Comparison of ENCODE assay signal across 1 cellular context in the genomic region with DNA sequence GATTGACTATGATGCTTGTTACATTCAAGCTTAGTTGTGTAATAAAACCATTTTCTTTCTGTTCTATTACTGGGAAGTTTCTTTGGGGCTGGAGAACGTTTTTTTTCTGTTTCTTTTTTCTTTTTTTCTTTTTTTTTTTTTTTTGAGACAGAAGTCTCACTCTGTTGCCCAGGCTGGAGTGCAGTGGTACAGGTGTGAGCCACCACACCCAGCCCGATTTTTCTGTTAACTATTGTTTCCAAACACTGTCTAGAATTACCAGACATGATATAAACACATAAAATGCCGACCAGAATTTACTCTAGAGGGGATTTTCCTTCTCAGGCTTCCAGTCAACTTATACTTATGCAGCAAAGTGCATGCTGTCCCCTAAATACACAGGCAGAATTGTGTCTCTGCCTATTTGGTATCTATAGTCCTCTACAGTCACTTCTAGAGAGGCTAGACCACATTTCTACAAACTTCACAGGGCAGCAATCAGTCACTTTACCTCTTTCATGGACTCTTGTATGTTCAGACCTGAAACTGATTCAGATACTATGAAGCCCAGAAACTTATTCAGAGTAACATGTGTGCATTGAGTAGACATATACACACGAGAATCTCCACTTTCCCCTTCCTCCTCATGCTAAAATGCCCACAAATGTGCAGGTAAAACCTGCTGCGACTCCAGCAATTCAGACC.
TF ChIP-seq lines count a peak whose summit lies in the region.

No MANE protein-coding gene starts in this region.

TF ChIP-seq in GM12878, 131 proteins besides CTCF, POLR2A, EP300 and RAD21 (continued from another document):
- TF ChIP-seq, protein P1, sequence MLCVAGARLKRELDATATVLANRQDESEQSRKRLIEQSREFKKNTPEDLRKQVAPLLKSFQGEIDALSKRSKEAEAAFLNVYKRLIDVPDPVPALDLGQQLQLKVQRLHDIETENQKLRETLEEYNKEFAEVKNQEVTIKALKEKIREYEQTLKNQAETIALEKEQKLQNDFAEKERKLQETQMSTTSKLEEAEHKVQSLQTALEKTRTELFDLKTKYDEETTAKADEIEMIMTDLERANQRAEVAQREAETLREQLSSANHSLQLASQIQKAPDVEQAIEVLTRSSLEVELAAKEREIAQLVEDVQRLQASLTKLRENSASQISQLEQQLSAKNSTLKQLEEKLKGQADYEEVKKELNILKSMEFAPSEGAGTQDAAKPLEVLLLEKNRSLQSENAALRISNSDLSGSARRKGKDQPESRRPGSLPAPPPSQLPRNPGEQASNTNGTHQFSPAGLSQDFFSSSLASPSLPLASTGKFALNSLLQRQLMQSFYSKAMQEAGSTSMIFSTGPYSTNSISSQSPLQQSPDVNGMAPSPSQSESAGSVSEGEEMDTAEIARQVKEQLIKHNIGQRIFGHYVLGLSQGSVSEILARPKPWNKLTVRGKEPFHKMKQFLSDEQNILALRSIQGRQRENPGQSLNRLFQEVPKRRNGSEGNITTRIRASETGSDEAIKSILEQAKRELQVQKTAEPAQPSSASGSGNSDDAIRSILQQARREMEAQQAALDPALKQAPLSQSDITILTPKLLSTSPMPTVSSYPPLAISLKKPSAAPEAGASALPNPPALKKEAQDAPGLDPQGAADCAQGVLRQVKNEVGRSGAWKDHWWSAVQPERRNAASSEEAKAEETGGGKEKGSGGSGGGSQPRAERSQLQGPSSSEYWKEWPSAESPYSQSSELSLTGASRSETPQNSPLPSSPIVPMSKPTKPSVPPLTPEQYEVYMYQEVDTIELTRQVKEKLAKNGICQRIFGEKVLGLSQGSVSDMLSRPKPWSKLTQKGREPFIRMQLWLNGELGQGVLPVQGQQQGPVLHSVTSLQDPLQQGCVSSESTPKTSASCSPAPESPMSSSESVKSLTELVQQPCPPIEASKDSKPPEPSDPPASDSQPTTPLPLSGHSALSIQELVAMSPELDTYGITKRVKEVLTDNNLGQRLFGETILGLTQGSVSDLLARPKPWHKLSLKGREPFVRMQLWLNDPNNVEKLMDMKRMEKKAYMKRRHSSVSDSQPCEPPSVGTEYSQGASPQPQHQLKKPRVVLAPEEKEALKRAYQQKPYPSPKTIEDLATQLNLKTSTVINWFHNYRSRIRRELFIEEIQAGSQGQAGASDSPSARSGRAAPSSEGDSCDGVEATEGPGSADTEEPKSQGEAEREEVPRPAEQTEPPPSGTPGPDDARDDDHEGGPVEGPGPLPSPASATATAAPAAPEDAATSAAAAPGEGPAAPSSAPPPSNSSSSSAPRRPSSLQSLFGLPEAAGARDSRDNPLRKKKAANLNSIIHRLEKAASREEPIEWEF (IDR thresholded peaks at IDR 0.05; ENCODE audit: insufficient replicate concordance, low read depth, low read length) = no peak
- TF ChIP-seq HCFC1 (IDR thresholded peaks at IDR 0.05; ENCODE audit: low read length) (no peak), JUNB (IDR thresholded peaks at IDR 0.05) (peak; percentile 43), NBN (IDR thresholded peaks at IDR 0.05) (no peak), JUND (IDR thresholded peaks at IDR 0.05; ENCODE audit: low read depth, low read length) (peak; percentile 41; the same call in 1 of the 2 replicates), CBFB (IDR thresholded peaks at IDR 0.05; ENCODE audit: low read depth) (no peak), TARDBP (IDR thresholded peaks at IDR 0.05; ENCODE audit: borderline replicate concordance) (no peak), TCF12 (IDR thresholded peaks at IDR 0.05; ENCODE audit: low read depth, low read length) (no peak), MYC (IDR thresholded peaks at IDR 0.05; ENCODE audit: insufficient read depth, insufficient read length, insufficient replicate concordance, low read length, severe bottlenecking) (no peak), CHD2 (IDR thresholded peaks at IDR 0.05; ENCODE audit: borderline replicate concordance, low read depth, low read length) (no peak)
- TF ChIP-seq, protein P2, sequence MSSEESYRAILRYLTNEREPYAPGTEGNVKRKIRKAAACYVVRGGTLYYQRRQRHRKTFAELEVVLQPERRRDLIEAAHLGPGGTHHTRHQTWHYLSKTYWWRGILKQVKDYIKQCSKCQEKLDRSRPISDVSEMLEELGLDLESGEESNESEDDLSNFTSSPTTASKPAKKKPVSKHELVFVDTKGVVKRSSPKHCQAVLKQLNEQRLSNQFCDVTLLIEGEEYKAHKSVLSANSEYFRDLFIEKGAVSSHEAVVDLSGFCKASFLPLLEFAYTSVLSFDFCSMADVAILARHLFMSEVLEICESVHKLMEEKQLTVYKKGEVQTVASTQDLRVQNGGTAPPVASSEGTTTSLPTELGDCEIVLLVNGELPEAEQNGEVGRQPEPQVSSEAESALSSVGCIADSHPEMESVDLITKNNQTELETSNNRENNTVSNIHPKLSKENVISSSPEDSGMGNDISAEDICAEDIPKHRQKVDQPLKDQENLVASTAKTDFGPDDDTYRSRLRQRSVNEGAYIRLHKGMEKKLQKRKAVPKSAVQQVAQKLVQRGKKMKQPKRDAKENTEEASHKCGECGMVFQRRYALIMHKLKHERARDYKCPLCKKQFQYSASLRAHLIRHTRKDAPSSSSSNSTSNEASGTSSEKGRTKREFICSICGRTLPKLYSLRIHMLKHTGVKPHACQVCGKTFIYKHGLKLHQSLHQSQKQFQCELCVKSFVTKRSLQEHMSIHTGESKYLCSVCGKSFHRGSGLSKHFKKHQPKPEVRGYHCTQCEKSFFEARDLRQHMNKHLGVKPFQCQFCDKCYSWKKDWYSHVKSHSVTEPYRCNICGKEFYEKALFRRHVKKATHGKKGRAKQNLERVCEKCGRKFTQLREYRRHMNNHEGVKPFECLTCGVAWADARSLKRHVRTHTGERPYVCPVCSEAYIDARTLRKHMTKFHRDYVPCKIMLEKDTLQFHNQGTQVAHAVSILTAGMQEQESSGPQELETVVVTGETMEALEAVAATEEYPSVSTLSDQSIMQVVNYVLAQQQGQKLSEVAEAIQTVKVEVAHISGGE (CRISPR knock-in tag; IDR thresholded peaks at IDR 0.05) = no peak
- TF ChIP-seq, protein P3, sequence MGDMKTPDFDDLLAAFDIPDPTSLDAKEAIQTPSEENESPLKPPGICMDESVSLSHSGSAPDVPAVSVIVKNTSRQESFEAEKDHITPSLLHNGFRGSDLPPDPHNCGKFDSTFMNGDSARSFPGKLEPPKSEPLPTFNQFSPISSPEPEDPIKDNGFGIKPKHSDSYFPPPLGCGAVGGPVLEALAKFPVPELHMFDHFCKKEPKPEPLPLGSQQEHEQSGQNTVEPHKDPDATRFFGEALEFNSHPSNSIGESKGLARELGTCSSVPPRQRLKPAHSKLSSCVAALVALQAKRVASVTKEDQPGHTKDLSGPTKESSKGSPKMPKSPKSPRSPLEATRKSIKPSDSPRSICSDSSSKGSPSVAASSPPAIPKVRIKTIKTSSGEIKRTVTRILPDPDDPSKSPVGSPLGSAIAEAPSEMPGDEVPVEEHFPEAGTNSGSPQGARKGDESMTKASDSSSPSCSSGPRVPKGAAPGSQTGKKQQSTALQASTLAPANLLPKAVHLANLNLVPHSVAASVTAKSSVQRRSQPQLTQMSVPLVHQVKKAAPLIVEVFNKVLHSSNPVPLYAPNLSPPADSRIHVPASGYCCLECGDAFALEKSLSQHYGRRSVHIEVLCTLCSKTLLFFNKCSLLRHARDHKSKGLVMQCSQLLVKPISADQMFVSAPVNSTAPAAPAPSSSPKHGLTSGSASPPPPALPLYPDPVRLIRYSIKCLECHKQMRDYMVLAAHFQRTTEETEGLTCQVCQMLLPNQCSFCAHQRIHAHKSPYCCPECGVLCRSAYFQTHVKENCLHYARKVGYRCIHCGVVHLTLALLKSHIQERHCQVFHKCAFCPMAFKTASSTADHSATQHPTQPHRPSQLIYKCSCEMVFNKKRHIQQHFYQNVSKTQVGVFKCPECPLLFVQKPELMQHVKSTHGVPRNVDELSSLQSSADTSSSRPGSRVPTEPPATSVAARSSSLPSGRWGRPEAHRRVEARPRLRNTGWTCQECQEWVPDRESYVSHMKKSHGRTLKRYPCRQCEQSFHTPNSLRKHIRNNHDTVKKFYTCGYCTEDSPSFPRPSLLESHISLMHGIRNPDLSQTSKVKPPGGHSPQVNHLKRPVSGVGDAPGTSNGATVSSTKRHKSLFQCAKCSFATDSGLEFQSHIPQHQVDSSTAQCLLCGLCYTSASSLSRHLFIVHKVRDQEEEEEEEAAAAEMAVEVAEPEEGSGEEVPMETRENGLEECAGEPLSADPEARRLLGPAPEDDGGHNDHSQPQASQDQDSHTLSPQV (IDR thresholded peaks at IDR 0.05) = no peak
- TF ChIP-seq, protein P4, sequence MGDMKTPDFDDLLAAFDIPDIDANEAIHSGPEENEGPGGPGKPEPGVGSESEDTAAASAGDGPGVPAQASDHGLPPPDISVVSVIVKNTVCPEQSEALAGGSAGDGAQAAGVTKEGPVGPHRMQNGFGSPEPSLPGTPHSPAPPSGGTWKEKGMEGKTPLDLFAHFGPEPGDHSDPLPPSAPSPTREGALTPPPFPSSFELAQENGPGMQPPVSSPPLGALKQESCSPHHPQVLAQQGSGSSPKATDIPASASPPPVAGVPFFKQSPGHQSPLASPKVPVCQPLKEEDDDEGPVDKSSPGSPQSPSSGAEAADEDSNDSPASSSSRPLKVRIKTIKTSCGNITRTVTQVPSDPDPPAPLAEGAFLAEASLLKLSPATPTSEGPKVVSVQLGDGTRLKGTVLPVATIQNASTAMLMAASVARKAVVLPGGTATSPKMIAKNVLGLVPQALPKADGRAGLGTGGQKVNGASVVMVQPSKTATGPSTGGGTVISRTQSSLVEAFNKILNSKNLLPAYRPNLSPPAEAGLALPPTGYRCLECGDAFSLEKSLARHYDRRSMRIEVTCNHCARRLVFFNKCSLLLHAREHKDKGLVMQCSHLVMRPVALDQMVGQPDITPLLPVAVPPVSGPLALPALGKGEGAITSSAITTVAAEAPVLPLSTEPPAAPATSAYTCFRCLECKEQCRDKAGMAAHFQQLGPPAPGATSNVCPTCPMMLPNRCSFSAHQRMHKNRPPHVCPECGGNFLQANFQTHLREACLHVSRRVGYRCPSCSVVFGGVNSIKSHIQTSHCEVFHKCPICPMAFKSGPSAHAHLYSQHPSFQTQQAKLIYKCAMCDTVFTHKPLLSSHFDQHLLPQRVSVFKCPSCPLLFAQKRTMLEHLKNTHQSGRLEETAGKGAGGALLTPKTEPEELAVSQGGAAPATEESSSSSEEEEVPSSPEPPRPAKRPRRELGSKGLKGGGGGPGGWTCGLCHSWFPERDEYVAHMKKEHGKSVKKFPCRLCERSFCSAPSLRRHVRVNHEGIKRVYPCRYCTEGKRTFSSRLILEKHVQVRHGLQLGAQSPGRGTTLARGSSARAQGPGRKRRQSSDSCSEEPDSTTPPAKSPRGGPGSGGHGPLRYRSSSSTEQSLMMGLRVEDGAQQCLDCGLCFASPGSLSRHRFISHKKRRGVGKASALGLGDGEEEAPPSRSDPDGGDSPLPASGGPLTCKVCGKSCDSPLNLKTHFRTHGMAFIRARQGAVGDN (IDR thresholded peaks at IDR 0.05) = no peak
- TF ChIP-seq, protein P5, sequence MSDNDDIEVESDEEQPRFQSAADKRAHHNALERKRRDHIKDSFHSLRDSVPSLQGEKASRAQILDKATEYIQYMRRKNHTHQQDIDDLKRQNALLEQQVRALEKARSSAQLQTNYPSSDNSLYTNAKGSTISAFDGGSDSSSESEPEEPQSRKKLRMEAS (IDR thresholded peaks at IDR 0.05; ENCODE audit: low read depth, low read length) = no peak
